In genomic region chr2:189222440-189222839, GRCh38 we compare ENCODE assay signal across 12 cellular contexts. TPM values are rescaled to one million over a fixed set of nuclear protein-coding genes. Genes with fewer than 3 reads are reported as not detected.
DNase-seq lines count a peak whose midpoint lies in the region; ATAC-seq, FAIRE-seq and TF ChIP-seq lines count a peak whose summit lies in the region.
"Had no signal": no experiment of that assay in that cellular context is flagged by ENCODE, and none has a peak within 500 bp of the region (broad histone marks: within the 10 kb centered on the region; RNA-seq: fewer than 3 reads in every experiment).

No MANE protein-coding gene starts in this region.

- no peak for FAIRE-seq in bronchial epithelial cell (lab: Jason Lieb, UNC)

- H3K4me1 Mint-ChIP-seq in activated naive CD4-positive, alpha-beta T cell treated with anti-CD3 and anti-CD28 coated beads, Interleukin-2, amount 10 ng/mL, durations not matched to agents 7 days and 5 days: peaks cover 7% of the 10 kb centered on the region
- H3K4me1 Mint-ChIP-seq: IgD-negative memory B cell; stimulated activated memory B cell treated with anti-CD40 and anti-IgM and Interleukin-4, amounts not matched to agents 10 μg/mL and 1 μg/mL and 100 μg/mL, for 72 hours had no signal

- no peaks in the 10 kb centered on the region for H3K9me3 Mint-ChIP-seq in activated naive CD4-positive, alpha-beta T cell treated with anti-CD3 and anti-CD28 coated beads, Interleukin-2, amount 10 ng/mL, durations not matched to agents 7 days and 5 days
- H3K9me3 Mint-ChIP-seq: endodermal cell; IgD-negative memory B cell; stimulated activated memory B cell treated with anti-CD40 and anti-IgM and Interleukin-4, amounts not matched to agents 10 μg/mL and 1 μg/mL and 100 μg/mL, for 72 hours had no signal

- DNase-seq in left cardiac atrium (peak; percentile 59), right atrium auricular region (ENCODE audit: low spot score) (no peak), bronchial epithelial cell (ENCODE audit: low read depth) (peak; percentile 39), medulla oblongata (ENCODE audit: extremely low spot score) (peak; percentile 12), AG08395 (ENCODE audit: low spot score) (no peak), MV-4-11 (lab: John Stamatoyannopoulos, UW) (no peak)
- DNase-seq in stimulated activated naive CD4-positive, alpha-beta T cell treated with Interleukin-2 at 50 U/mL for 16 hours (lab: John Stamatoyannopoulos, UW): no peak
- no peak for DNase-seq in activated naive CD4-positive, alpha-beta T cell treated with anti-CD3 and anti-CD28 coated beads, Interleukin-2, amount 10 ng/mL, durations not matched to agents 7 days and 5 days
- DNase-seq: endodermal cell; NK-92 treated with Interleukin-12 subunit alpha and Interleukin-12 subunit beta, amount 100 ng/mL, for 24 hours had no signal

- H3K36me3 Mint-ChIP-seq in activated naive CD4-positive, alpha-beta T cell treated with anti-CD3 and anti-CD28 coated beads, Interleukin-2, amount 10 ng/mL, durations not matched to agents 7 days and 5 days: no peaks in the 10 kb centered on the region
- H3K36me3 Mint-ChIP-seq: stimulated activated memory B cell treated with anti-CD40 and anti-IgM and Interleukin-4, amounts not matched to agents 10 μg/mL and 1 μg/mL and 100 μg/mL, for 72 hours had no signal

- intact Hi-C loops in left cardiac atrium (cut with DNase I): no loop called here

- CTCF ChIA-PET in activated naive CD4-positive, alpha-beta T cell treated with anti-CD3 and anti-CD28 coated beads, Interleukin-2, amount 10 ng/mL, durations not matched to agents 7 days and 5 days (lab: Charles Lee): interaction anchor here (1.4 to 1.6 kb wide), 2 partner anchors 11 to 79 kb away, joined by 3 to 4 read pairs; no protein-coding TSS in a partner anchor

- H3K27me3 ChIP-seq in right atrium auricular region (no peaks in the 10 kb centered on the region), bronchial epithelial cell (ENCODE audit: control insufficient read depth, insufficient read depth, low read length) (no peaks in the 10 kb centered on the region)

- H3K4me3 ChIP-seq in right atrium auricular region (no peak overlapping the region), bronchial epithelial cell (ENCODE audit: low read depth, low read length) (no peak overlapping the region)

- ATAC-seq in left cardiac atrium: peak in 1 of 2 donors; percentile 81
- ATAC-seq: stimulated activated memory B cell treated with anti-CD40 and anti-IgM and Interleukin-4, amounts not matched to agents 10 μg/mL and 1 μg/mL and 100 μg/mL, for 72 hours had no signal

- TF ChIP-seq CTCF in right atrium auricular region (IDR thresholded peaks at IDR 0.05) (no peak), bronchial epithelial cell (IDR thresholded peaks at IDR 0.05; ENCODE audit: insufficient read depth, low read length, severe bottlenecking) (no peak)

- H3K27ac ChIP-seq in right atrium auricular region: no peak overlapping the region

- H3K4me3 Mint-ChIP-seq in activated naive CD4-positive, alpha-beta T cell treated with anti-CD3 and anti-CD28 coated beads, Interleukin-2, amount 10 ng/mL, durations not matched to agents 7 days and 5 days: no peak overlapping the region
- H3K4me3 Mint-ChIP-seq: endodermal cell; IgD-negative memory B cell; stimulated activated memory B cell treated with anti-CD40 and anti-IgM and Interleukin-4, amounts not matched to agents 10 μg/mL and 1 μg/mL and 100 μg/mL, for 72 hours had no signal

- H3K27ac Mint-ChIP-seq in activated naive CD4-positive, alpha-beta T cell treated with anti-CD3 and anti-CD28 coated beads, Interleukin-2, amount 10 ng/mL, durations not matched to agents 7 days and 5 days: no peak overlapping the region
- H3K27ac Mint-ChIP-seq: endodermal cell; IgD-negative memory B cell; stimulated activated memory B cell treated with anti-CD40 and anti-IgM and Interleukin-4, amounts not matched to agents 10 μg/mL and 1 μg/mL and 100 μg/mL, for 72 hours had no signal

- no peaks in the 10 kb centered on the region for H3K27me3 Mint-ChIP-seq in activated naive CD4-positive, alpha-beta T cell treated with anti-CD3 and anti-CD28 coated beads, Interleukin-2, amount 10 ng/mL, durations not matched to agents 7 days and 5 days
- H3K27me3 Mint-ChIP-seq: IgD-negative memory B cell; stimulated activated memory B cell treated with anti-CD40 and anti-IgM and Interleukin-4, amounts not matched to agents 10 μg/mL and 1 μg/mL and 100 μg/mL, for 72 hours had no signal

- no peaks in the 10 kb centered on the region for H3K4me1 ChIP-seq in right atrium auricular region

- H3K9me3 ChIP-seq in right atrium auricular region: no peaks in the 10 kb centered on the region

- H3K36me3 ChIP-seq in right atrium auricular region (no peaks in the 10 kb centered on the region), bronchial epithelial cell (ENCODE audit: control insufficient read depth, insufficient read depth, low read length) (no peaks in the 10 kb centered on the region)

RNA-seq across cellular contexts. Expression of gene COL5A2, which starts 42.9 kb away (rescaled TPM):
- total RNA-seq in left cardiac atrium (10 to 100 TPM; 21.0 to 29.9 TPM), right atrium auricular region (10 to 100 TPM; 15.8 to 24.8 TPM), bronchial epithelial cell (7.4 and 9.3 TPM in 2 replicates)

Comparison
In these comparisons a context has a peak if more than half of its experiments do, and no peak if none do; other contexts are left out.
1. DNase-seq: peak in left cardiac atrium (single experiment), bronchial epithelial cell (single experiment) and medulla oblongata (single experiment); none in right atrium auricular region (single experiment), stimulated activated naive CD4-positive, alpha-beta T cell treated with Interleukin-2 at 50 U/mL for 16 hours (single experiment), activated naive CD4-positive, alpha-beta T cell treated with anti-CD3 and anti-CD28 coated beads, Interleukin-2, amount 10 ng/mL, durations not matched to agents 7 days and 5 days (single experiment), AG08395 (single experiment) and MV-4-11 (single experiment).